Comparison of ENCODE assay signal across 12 cellular contexts in the genomic region with DNA sequence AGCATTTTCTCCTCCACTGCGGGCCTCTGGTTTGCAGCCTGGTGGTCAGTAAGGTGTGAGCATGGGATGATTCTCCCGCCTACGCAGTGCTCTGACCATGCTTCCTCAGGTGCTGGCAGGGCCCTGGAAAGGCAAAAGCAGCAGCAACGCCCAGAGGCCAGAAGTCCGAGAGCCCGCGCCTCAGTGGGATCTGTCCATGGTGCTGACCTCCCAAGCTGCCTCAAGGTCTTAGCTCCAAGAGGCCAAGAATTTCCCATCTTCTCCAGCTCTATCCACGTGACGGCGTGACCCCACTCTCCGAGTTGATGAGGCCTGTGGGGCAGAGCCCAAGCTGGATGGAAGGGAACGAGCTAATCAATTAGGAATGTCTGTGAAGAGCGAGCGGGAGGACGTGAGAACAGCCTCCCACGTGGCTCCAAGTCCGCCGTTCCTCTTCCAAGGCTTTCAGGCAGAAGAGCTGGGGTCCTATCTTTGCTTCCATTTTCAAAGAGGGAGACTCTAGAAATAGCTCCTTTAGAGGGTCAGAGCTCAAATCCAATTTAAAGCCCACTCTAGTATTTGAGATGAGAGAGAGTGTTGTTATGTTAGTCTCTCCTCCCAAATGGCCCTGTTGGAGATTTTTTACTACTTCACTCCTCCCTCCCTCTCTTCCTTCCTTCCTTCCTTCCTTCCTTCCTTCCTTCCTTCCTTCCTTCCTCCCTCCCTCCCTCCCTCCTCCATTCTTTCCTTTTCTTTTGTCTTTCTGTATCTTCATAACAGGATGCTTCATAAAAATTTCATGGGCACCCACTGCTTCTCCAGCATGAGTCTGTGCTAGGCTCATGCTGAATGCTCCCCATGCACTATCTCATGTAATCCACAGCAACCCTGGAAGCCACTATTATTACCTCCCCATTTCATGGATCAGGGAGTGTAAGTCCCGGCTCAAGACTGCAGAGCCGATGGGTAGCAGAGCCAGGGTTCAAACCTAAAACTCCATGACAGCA.
A peak's percentile ranks its signal among the peaks of the same experiment; 100 is the strongest.
DNase-seq lines count a peak whose midpoint lies in the region; ATAC-seq, FAIRE-seq and TF ChIP-seq lines count a peak whose summit lies in the region.
"Had no signal": no experiment of that assay in that cellular context is flagged by ENCODE, and none has a peak within 500 bp of the region (broad histone marks: within the 10 kb centered on the region; RNA-seq: fewer than 3 reads in every experiment).

No MANE protein-coding gene starts in this region.

- WGBS in mammary epithelial cell (ENCODE audit: low coverage, missing lambda C conversion rate): 28% methylated on average over 16 of the region's 20 CpGs

- CTCF ChIA-PET in mammary epithelial cell (lab: Charles Lee; ENCODE audit: low non-redundant PET): no interaction called here

- no peaks in the 10 kb centered on the region for H3K27me3 ChIP-seq in mammary epithelial cell (ENCODE audit: insufficient read depth, low read length)
- H3K27me3 ChIP-seq: uterus had no signal

- H3K4me3 ChIP-seq in mammary epithelial cell (replicated peaks in 1 of 3; ENCODE audit: insufficient read depth in 1 of 3, low read depth in 2 of 3, low read length in 3 of 3) (no peak overlapping the region), mucosa of descending colon (no peak overlapping the region)
- H3K4me3 ChIP-seq: breast epithelium, uterus had no signal

- H4K20me1 ChIP-seq in mammary epithelial cell (ENCODE audit: insufficient read depth, low read length): no peaks in the 10 kb centered on the region

- peak; percentile 56 for ATAC-seq in mucosa of descending colon

- H3K36me3 ChIP-seq in mammary epithelial cell (ENCODE audit: insufficient read depth, low read length) (no peaks in the 10 kb centered on the region), mucosa of descending colon (ENCODE audit: low read depth) (no peaks in the 10 kb centered on the region)
- H3K36me3 ChIP-seq: breast epithelium, uterus had no signal

- intact Hi-C loops in mammary epithelial cell (cut with micrococcal nuclease) (no loop called here), mucosa of descending colon (cut with DNase I, micrococcal nuclease) (no loop called here)

- H3K4me1 ChIP-seq in mammary epithelial cell (ENCODE audit: insufficient read depth, low read length): no peaks in the 10 kb centered on the region
- no peaks in the 10 kb centered on the region for H3K4me1 ChIP-seq in mucosa of descending colon (ENCODE audit: low read depth)
- H3K4me1 ChIP-seq: breast epithelium, parathyroid adenoma, uterus had no signal

- dilution Hi-C loops in mammary epithelial cell (cut with HindIII; ENCODE audit: low sequenced_read_pairs): no loop called here

- DNase-seq in EH (ENCODE audit: low read depth): peak; percentile 8
- DNase-seq in KBM-7: peak; percentile 14
- peak; percentile 9 for DNase-seq in mammary epithelial cell
- DNase-seq in mucosa of descending colon: peak in 2 of 3 donors; percentile 58 to 66
- no peak for DNase-seq in GM19239 (ENCODE audit: insufficient read length, low spot score)
- DNase-seq in amniotic stem cell (lab: John Stamatoyannopoulos, UW): no peak
- no peak for DNase-seq in foreskin melanocyte
- no peak for DNase-seq in mesenteric fat pad (ENCODE audit: low spot score)
- DNase-seq: NCI-H446 treated with DMSO at 0.1 percent for 48 hours had no signal

- no peaks in the 10 kb centered on the region for H3K79me2 ChIP-seq in mammary epithelial cell (ENCODE audit: insufficient read depth, low read length)
- H3K79me2 ChIP-seq: parathyroid adenoma had no signal

- H3K9me3 ChIP-seq in mammary epithelial cell (replicated peaks; ENCODE audit: insufficient read depth, low read length) (peaks cover 22% of the 10 kb centered on the region), mucosa of descending colon (no peaks in the 10 kb centered on the region)
- H3K9me3 ChIP-seq: breast epithelium, uterus had no signal

- no peak overlapping the region for H3K27ac ChIP-seq in mammary epithelial cell (ENCODE audit: insufficient read depth, low read depth, low read length)
- H3K27ac ChIP-seq: breast epithelium, parathyroid adenoma, uterus had no signal

- BruUV-seq in mammary epithelial cell (replicated peaks; lab: Mats Ljungman, UMichigan): no TSS peak

- no peak overlapping the region for H3K9ac ChIP-seq in mammary epithelial cell (ENCODE audit: insufficient read depth, low read length)
- H3K9ac ChIP-seq: parathyroid adenoma had no signal

- no peak for FAIRE-seq in GM19239 (lab: Jason Lieb, UNC)

- in situ Hi-C loops in KBM-7 (cut with MboI; ENCODE audit: low pct_unique_long_range_greater_than_20kb, low sequenced_read_pairs) (no loop called here), mammary epithelial cell (cut with MboI; ENCODE audit: low sequenced_read_pairs in 2 of 2) (no loop called here)

- no peak overlapping the region for H2AFZ ChIP-seq in mammary epithelial cell (ENCODE audit: low read depth, low read length)
- H2AFZ ChIP-seq: parathyroid adenoma had no signal

- no peak overlapping the region for H3K4me2 ChIP-seq in mammary epithelial cell (ENCODE audit: insufficient read depth, low read depth, low read length)

- TF ChIP-seq CTCF in mammary epithelial cell (conservative IDR thresholded peaks at IDR 0.05 in 1 of 2, IDR thresholded peaks at IDR 0.05 in 1 of 2; ENCODE audit: extremely low read depth in 1 of 2, insufficient read depth in 1 of 2, low read depth in 1 of 2, low read length in 2 of 2) (no peak), mucosa of descending colon (IDR thresholded peaks at IDR 0.05) (no peak)

Comparison
In these comparisons a context has a peak if more than half of its experiments do, and no peak if none do; other contexts are left out.
1. DNase-seq: peak in EH (single experiment), KBM-7 (single experiment), mammary epithelial cell (single experiment) and mucosa of descending colon (2 of 3); none in GM19239 (single experiment), amniotic stem cell (single experiment), foreskin melanocyte (single experiment) and mesenteric fat pad (single experiment).